In the genomic region with DNA sequence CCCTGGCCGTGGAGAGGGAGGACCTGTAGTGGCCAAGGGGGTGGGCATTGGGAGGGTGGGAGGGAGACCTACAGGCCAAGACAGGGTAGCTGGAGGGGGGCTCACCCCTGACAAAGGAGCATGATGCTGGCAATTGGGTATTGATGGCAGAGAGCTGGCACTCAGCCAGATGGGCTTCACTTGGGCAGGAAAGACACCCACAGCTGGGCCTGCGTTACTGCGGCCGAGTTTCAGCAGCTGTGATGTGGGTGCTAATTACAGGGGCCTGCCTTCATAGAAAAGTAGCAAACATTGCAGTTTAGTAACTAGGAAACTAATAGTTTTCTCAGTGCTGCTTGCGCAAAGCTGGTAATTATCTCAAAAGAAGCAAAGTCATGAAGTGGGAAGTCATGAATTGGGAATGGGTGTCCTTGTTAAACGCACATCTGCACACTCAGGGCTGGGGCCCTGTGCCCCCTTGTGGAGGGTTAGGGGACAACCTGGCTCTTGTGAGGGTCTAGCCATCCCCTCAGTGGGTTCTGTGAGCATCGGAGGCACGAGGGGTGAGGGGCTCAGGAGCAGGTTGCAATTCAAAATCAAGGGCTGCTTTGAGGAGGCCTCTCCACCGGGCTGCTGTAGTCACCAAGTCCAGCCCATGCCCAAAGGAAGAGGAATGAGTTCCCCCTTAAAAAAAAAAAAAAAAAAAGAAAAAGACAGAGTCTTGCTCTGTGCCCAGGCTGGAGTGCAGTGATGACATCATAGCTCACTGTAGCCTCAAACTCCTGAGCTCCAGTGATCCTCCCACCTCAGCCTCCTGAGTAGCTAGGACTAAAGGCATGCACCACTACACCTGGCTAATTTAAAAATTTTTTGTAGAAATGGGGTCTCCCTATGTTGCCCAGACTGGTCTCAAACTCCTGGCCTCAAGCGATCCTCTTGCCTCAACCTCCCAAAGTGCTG, we compare ENCODE assay signal across 9 cellular contexts. TPM values are rescaled to one million over a fixed set of nuclear protein-coding genes. Genes with fewer than 3 reads are reported as not detected.
DNase-seq lines count a peak whose midpoint lies in the region; ATAC-seq, FAIRE-seq and TF ChIP-seq lines count a peak whose summit lies in the region.
"Had no signal": no experiment of that assay in that cellular context is flagged by ENCODE, and none has a peak within 500 bp of the region (broad histone marks: within the 10 kb centered on the region; RNA-seq: fewer than 3 reads in every experiment).

No MANE protein-coding gene starts in this region.

- H3K4me1 ChIP-seq in small intestine (ENCODE audit: control insufficient read depth in 2 of 2, insufficient read depth in 1 of 2, low read depth in 1 of 2, low read length in 1 of 2) = peaks cover 0 to 4% of the 10 kb centered on the region in 2 donors

- no peaks in the 10 kb centered on the region for H3K9me3 ChIP-seq in small intestine (ENCODE audit: control insufficient read depth, low read depth)
- H3K9me3 ChIP-seq: prostate gland had no signal

- H3K36me3 ChIP-seq in small intestine (ENCODE audit: control insufficient read depth in 2 of 2, insufficient read depth in 2 of 2, low read length in 2 of 2) = no peaks in the 10 kb centered on the region

- H3K27ac ChIP-seq in small intestine (ENCODE audit: low read depth in 1 of 2, low read length in 1 of 2) = no peak overlapping the region

- no peaks in the 10 kb centered on the region for H3K27me3 ChIP-seq in small intestine (ENCODE audit: control insufficient read depth in 2 of 2, insufficient read depth in 2 of 2, low read length in 2 of 2)

- FAIRE-seq in small intestine (lab: Jason Lieb, UNC) = no peak

- no peak overlapping the region for H3K4me3 ChIP-seq in fibroblast of villous mesenchyme (ENCODE audit: low read depth, low read length)
- no peak overlapping the region for H3K4me3 ChIP-seq in small intestine (ENCODE audit: low read depth in 1 of 2, low read length in 2 of 2)
- H3K4me3 ChIP-seq: prostate gland had no signal

- DNase-seq in AG09319 (ENCODE audit: extremely low read depth, low read depth) (no peak), OCI-M1 (lab: John Stamatoyannopoulos, UW) (peak; percentile 53), fibroblast of villous mesenchyme (ENCODE audit: low read depth) (no peak), small intestine (no peak), HCEC 1CT (no peak)
- no peak for DNase-seq in activated effector memory CD4-positive, alpha-beta T cell treated with anti-CD3 and anti-CD28 coated beads, Interleukin-2, amount 50 U/mL, for 16 hours

- 79 to 85% (median 84%) methylated on average over 10 of the region's 10 CpGs for WGBS in small intestine, 3 donors

- TF ChIP-seq CTCF in AG09319 (IDR thresholded peaks at IDR 0.05; ENCODE audit: low read depth, low read length) (peak; percentile 33), GM12874 (IDR thresholded peaks at IDR 0.05; ENCODE audit: insufficient read depth, low read depth, low read length) (peak; percentile 38; the same call in 1 of the 2 replicates), fibroblast of villous mesenchyme (IDR thresholded peaks at IDR 0.05; ENCODE audit: insufficient read depth, low read depth, low read length) (peak; percentile 48)

- ATAC-seq in GM21390 (IDR thresholded peaks at IDR 0.05; ENCODE audit: unreplicated experiment) = no peak

RNA-seq across cellular contexts. Expression of a gene that starts 24.4 kb away (rescaled TPM):
- 34.8 and 39.3 TPM in 2 replicates for total RNA-seq in fibroblast of villous mesenchyme
- polyA plus RNA-seq in small intestine = 10 to 100 TPM; 16.8 to 43.8 (median 37.8) TPM

RNA-seq across cellular contexts. Expression of a gene that starts 24.5 kb away (rescaled TPM):
- total RNA-seq in fibroblast of villous mesenchyme = 173 and 236 TPM in 2 replicates
- polyA plus RNA-seq in small intestine = 100 to 1,000 TPM in 2 of 3 donors, 10 to 100 TPM in 1; 57.8 to 151 (median 119) TPM

RNA-seq across cellular contexts. Expression of a gene that starts 50.6 kb away (rescaled TPM):
- 6.0 and 8.4 TPM in 2 replicates for total RNA-seq in fibroblast of villous mesenchyme
- 10 to 100 TPM in 1 of 3 donors, 1 to 10 TPM in 2; 2.2 to 11.7 (median 2.9) TPM for polyA plus RNA-seq in small intestine

RNA-seq across cellular contexts. Expression of a gene that starts 54.9 kb away (rescaled TPM):
- total RNA-seq in fibroblast of villous mesenchyme = 30.2 and 32.5 TPM in 2 replicates
- 10 to 100 TPM; 19.0 to 23.3 (median 22.7) TPM for polyA plus RNA-seq in small intestine
